Comparison of ENCODE assay signal across 16 cellular contexts in the genomic region with DNA sequence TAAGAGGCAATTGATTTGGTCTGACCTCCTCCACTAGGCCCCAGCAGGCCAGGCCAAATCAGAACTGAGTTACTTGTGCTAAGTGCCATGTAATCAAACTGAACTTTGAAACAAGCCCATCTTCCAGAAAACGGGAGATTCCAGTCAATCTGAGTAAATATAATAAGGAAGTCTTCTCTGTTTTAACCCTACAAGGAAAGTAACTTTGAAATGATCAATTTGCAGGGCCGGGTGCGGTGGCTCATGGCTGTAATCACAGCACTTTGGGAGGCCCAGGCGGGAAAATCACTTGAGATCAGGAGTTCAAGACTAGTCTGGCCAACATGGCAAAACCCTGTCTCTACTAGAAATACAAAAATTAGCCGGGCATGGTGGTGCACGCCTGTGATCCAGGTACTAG.
"Had no signal": no experiment of that assay in that cellular context is flagged by ENCODE, and none has a peak within 500 bp of the region (broad histone marks: within the 10 kb centered on the region; RNA-seq: fewer than 3 reads in every experiment).

No MANE protein-coding gene starts in this region.

- H3K36me3 ChIP-seq: breast epithelium, sigmoid colon, spleen, thoracic aorta had no signal

- H3K27ac Mint-ChIP-seq: activated CD4-positive, alpha-beta memory T cell treated with anti-CD3 and anti-CD28 coated beads for 36 hours; activated CD4-positive, alpha-beta T cell treated with anti-CD3 and anti-CD28 coated beads for 36 hours; activated CD8-positive, alpha-beta memory T cell treated with anti-CD3 and anti-CD28 coated beads, Interleukin-2, amount 10 ng/mL, durations not matched to agents 7 days and 5 days; stimulated activated naive B cell treated with anti-CD40 and anti-IgM and Interleukin-4, amounts not matched to agents 10 μg/mL and 1 μg/mL and 100 μg/mL, for 72 hours; WTC11 had no signal

- H3K4me3 Mint-ChIP-seq: activated CD4-positive, alpha-beta memory T cell treated with anti-CD3 and anti-CD28 coated beads for 36 hours; activated CD4-positive, alpha-beta T cell treated with anti-CD3 and anti-CD28 coated beads for 36 hours; activated CD8-positive, alpha-beta memory T cell treated with anti-CD3 and anti-CD28 coated beads, Interleukin-2, amount 10 ng/mL, durations not matched to agents 7 days and 5 days; stimulated activated naive B cell treated with anti-CD40 and anti-IgM and Interleukin-4, amounts not matched to agents 10 μg/mL and 1 μg/mL and 100 μg/mL, for 72 hours; WTC11 had no signal

- H3K4me1 ChIP-seq: breast epithelium had no signal

- DNase-seq: activated CD4-positive, alpha-beta memory T cell treated with anti-CD3 and anti-CD28 coated beads for 36 hours; activated CD4-positive, alpha-beta T cell treated with anti-CD3 and anti-CD28 coated beads for 36 hours; activated CD8-positive, alpha-beta memory T cell treated with anti-CD3 and anti-CD28 coated beads, Interleukin-2, amount 10 ng/mL, durations not matched to agents 7 days and 5 days; activated effector memory CD4-positive, alpha-beta T cell treated with Interleukin-2 at 50 U/mL for 16 hours; activated naive CD4-positive, alpha-beta T cell treated with anti-CD3 and anti-CD28 coated beads, Interleukin-2, amount 50 U/mL, for 16 hours; aorta; dermis blood vessel endothelial cell; effector memory CD4-positive, alpha-beta T cell; sigmoid colon; spleen; stimulated activated CD4-positive, alpha-beta T cell treated with anti-CD3 and anti-CD28 coated beads, Interleukin-4, amount 100 ng/mL, for 4 hours; stimulated activated naive B cell treated with anti-CD40 and anti-IgM and Interleukin-4, amounts not matched to agents 10 μg/mL and 1 μg/mL and 100 μg/mL, for 72 hours had no signal

- H3K9me3 ChIP-seq: breast epithelium, sigmoid colon, spleen, thoracic aorta had no signal

- H3K4me3 ChIP-seq: breast epithelium, sigmoid colon, SK-N-MC, spleen, thoracic aorta had no signal

- H3K9me3 Mint-ChIP-seq: stimulated activated naive B cell treated with anti-CD40 and anti-IgM and Interleukin-4, amounts not matched to agents 10 μg/mL and 1 μg/mL and 100 μg/mL, for 72 hours had no signal

- H3K27me3 Mint-ChIP-seq: activated CD4-positive, alpha-beta memory T cell treated with anti-CD3 and anti-CD28 coated beads for 36 hours; activated CD4-positive, alpha-beta T cell treated with anti-CD3 and anti-CD28 coated beads for 36 hours had no signal

- ATAC-seq: activated CD4-positive, alpha-beta T cell treated with anti-CD3 and anti-CD28 coated beads for 36 hours; activated CD8-positive, alpha-beta memory T cell treated with anti-CD3 and anti-CD28 coated beads, Interleukin-2, amount 10 ng/mL, durations not matched to agents 7 days and 5 days; stimulated activated naive B cell treated with anti-CD40 and anti-IgM and Interleukin-4, amounts not matched to agents 10 μg/mL and 1 μg/mL and 100 μg/mL, for 72 hours; WTC11 had no signal

- H3K27ac ChIP-seq: breast epithelium, sigmoid colon, SK-N-MC, spleen, thoracic aorta had no signal
